In genomic region chr1:187837787-187838186, GRCh38 we compare ENCODE assay signal across 18 cellular contexts.
"Had no signal": no experiment of that assay in that cellular context is flagged by ENCODE, and none has a peak within 500 bp of the region (broad histone marks: within the 10 kb centered on the region; RNA-seq: fewer than 3 reads in every experiment).

No MANE protein-coding gene starts in this region.

- ATAC-seq: activated CD4-positive, CD25-positive, alpha-beta regulatory T cell treated with anti-CD3 and anti-CD28 coated beads, Interleukin-2, amount 50 U/mL, for 24 hours; activated T-cell treated with anti-CD3 and anti-CD28 coated beads, Interleukin-2, amount 50 U/mL, for 4 hours; left lung; stimulated activated naive B cell treated with anti-CD40 and anti-IgM and Interleukin-4, amounts not matched to agents 10 μg/mL and 1 μg/mL and 100 μg/mL, for 72 hours had no signal

- DNase-seq: activated CD4-positive, alpha-beta T cell treated with anti-CD3 and anti-CD28 coated beads, Interleukin-2, amount 10 ng/mL, durations not matched to agents 7 days and 5 days; activated CD8-positive, alpha-beta memory T cell treated with anti-CD3 and anti-CD28 coated beads, Interleukin-2, amount 50 U/mL, for 4 hours; activated naive CD4-positive, alpha-beta T cell treated with anti-CD3 and anti-CD28 coated beads, Interleukin-2, amount 50 U/mL, for 16 hours; activated T-cell treated with anti-CD3 and anti-CD28 coated beads, Interleukin-2, amount 50 U/mL, for 4 hours; aorta; cerebellar nuclear complex; cortex of kidney; erythroblast; hypothalamus; islet precursor cell; left lung; mammary epithelial cell; nephron progenitor cell; nucleus accumbens; posterior cingulate gyrus; retina; stimulated activated naive B cell treated with anti-CD40 and anti-IgM and Interleukin-4, amounts not matched to agents 10 μg/mL and 1 μg/mL and 100 μg/mL, for 72 hours had no signal

- H3K27ac ChIP-seq: left lung had no signal
